In the genomic region with DNA sequence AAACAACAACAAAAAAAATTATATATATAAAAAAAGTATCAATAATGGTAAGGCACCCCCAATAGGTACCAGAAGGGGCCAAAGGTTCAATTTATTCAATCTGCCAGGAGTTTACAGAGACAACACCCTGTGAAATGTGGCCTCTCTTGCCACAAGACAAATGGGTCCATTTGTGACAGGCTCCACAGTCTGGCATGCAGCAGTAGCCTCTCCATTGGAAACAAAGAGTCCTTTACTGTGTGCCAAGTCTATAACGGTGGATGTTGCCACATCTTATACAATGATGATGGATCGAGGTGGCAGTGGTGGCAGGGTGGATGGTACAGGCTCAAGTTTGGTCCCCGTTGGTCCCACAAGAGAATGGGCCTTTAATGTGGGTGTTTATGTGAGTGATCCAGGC, we compare ENCODE assay signal across 22 cellular contexts.
DNase-seq lines count a peak whose midpoint lies in the region; ATAC-seq and TF ChIP-seq lines count a peak whose summit lies in the region.
"Had no signal": no experiment of that assay in that cellular context is flagged by ENCODE, and none has a peak within 500 bp of the region (broad histone marks: within the 10 kb centered on the region; RNA-seq: fewer than 3 reads in every experiment).

No MANE protein-coding gene starts in this region.

- H3K4me3 ChIP-seq in dorsolateral prefrontal cortex (no peak overlapping the region), esophagus muscularis mucosa (no peak overlapping the region)
- H3K4me3 ChIP-seq: coronary artery, prostate gland, thoracic aorta had no signal

- 91% methylated on average over 3 of the region's 3 CpGs for WGBS in esophagus muscularis mucosa

- H3K27ac ChIP-seq in dorsolateral prefrontal cortex (peak overlapping the region in 52 of 59 donors; percentile 13 to 96 (median 74)), esophagus muscularis mucosa (replicated peaks in 1 of 4) (no peak overlapping the region)
- H3K27ac ChIP-seq: coronary artery, prostate gland, thoracic aorta had no signal

- H3K36me3 ChIP-seq in esophagus muscularis mucosa: no peaks in the 10 kb centered on the region
- H3K36me3 ChIP-seq: prostate gland, thoracic aorta had no signal

- no peak overlapping the region for H3K4me3 Mint-ChIP-seq in activated T-cell treated with anti-CD3 and anti-CD28 coated beads, Interleukin-2, amount 50 U/mL, for 72 hours
- H3K4me3 Mint-ChIP-seq: CD14-positive monocyte; natural killer cell; stimulated activated effector memory CD8-positive, alpha-beta T cell treated with anti-CD3 and anti-CD28 coated beads, Interleukin-12 subunit alpha, Interleukin-12 subunit beta, amount 100 ng/mL, for 72 hours had no signal

- no peaks in the 10 kb centered on the region for H3K36me3 Mint-ChIP-seq in activated T-cell treated with anti-CD3 and anti-CD28 coated beads, Interleukin-2, amount 50 U/mL, for 72 hours (ENCODE audit: insufficient read depth in 2 of 2)
- H3K36me3 Mint-ChIP-seq: CD14-positive monocyte; natural killer cell; stimulated activated effector memory CD8-positive, alpha-beta T cell treated with anti-CD3 and anti-CD28 coated beads, Interleukin-12 subunit alpha, Interleukin-12 subunit beta, amount 100 ng/mL, for 72 hours had no signal

- H3K4me1 Mint-ChIP-seq in activated T-cell treated with anti-CD3 and anti-CD28 coated beads, Interleukin-2, amount 50 U/mL, for 72 hours (ENCODE audit: low read depth): no peaks in the 10 kb centered on the region
- H3K4me1 Mint-ChIP-seq: CD14-positive monocyte; natural killer cell; stimulated activated effector memory CD8-positive, alpha-beta T cell treated with anti-CD3 and anti-CD28 coated beads, Interleukin-12 subunit alpha, Interleukin-12 subunit beta, amount 100 ng/mL, for 72 hours had no signal

- intact Hi-C loops in dorsolateral prefrontal cortex (cut with DNase I) (no loop called here), esophagus muscularis mucosa (cut with DNase I) (no loop called here)

- no peak for TF ChIP-seq EP300 in esophagus muscularis mucosa (IDR thresholded peaks at IDR 0.05)

- H3K27me3 ChIP-seq in dorsolateral prefrontal cortex: no peaks in the 10 kb centered on the region
- H3K27me3 ChIP-seq in esophagus muscularis mucosa: no peaks in the 10 kb centered on the region

- H3K9me3 Mint-ChIP-seq in activated T-cell treated with anti-CD3 and anti-CD28 coated beads, Interleukin-2, amount 50 U/mL, for 72 hours: no peaks in the 10 kb centered on the region
- H3K9me3 Mint-ChIP-seq: natural killer cell; stimulated activated effector memory CD8-positive, alpha-beta T cell treated with anti-CD3 and anti-CD28 coated beads, Interleukin-12 subunit alpha, Interleukin-12 subunit beta, amount 100 ng/mL, for 72 hours had no signal

- no peaks in the 10 kb centered on the region for H3K9me3 ChIP-seq in esophagus muscularis mucosa
- H3K9me3 ChIP-seq: prostate gland, thoracic aorta had no signal

- TF ChIP-seq CTCF in dorsolateral prefrontal cortex (IDR thresholded peaks at IDR 0.05 in 54 of 56, conservative IDR thresholded peaks at IDR 0.05 in 2 of 56; ENCODE audit: low read depth in 1 of 56, partially characterized antibody in 56 of 56) (peak in 1 of 56 donors; percentile 22), esophagus muscularis mucosa (IDR thresholded peaks at IDR 0.05) (no peak)

- ATAC-seq in GM19463 (IDR thresholded peaks at IDR 0.05; ENCODE audit: unreplicated experiment) (peak; percentile 12), HG03342 (IDR thresholded peaks at IDR 0.05; ENCODE audit: unreplicated experiment) (peak; percentile 17)
- no peak for ATAC-seq in activated T-cell treated with anti-CD3 and anti-CD28 coated beads, Interleukin-2, amount 50 U/mL, for 72 hours (replicated peaks in 1 of 2)
- ATAC-seq: left colon, natural killer cell had no signal

- DNase-seq in dorsolateral prefrontal cortex (peak in 5 of 10 donors; percentile 37 to 70 (median 46)), pons (ENCODE audit: low spot score) (peak; percentile 97), esophagus muscularis mucosa (ENCODE audit: extremely low spot score) (no peak), HCEC 1CT (no peak), cerebellum (ENCODE audit: low spot score) (no peak)
- DNase-seq in activated T-cell treated with anti-CD3 and anti-CD28 coated beads, Interleukin-2, amount 50 U/mL, for 72 hours: no peak
- DNase-seq: activated effector memory CD4-positive, alpha-beta T cell treated with anti-CD3 and anti-CD28 coated beads, Interleukin-2, amount 50 U/mL, for 16 hours; Karpas-422; left colon; MV-4-11; natural killer cell; NCI-H1694; NCI-H345; NCI-H82; T-helper 9 cell had no signal

- no peak for TF ChIP-seq POLR2A in esophagus muscularis mucosa (IDR thresholded peaks at IDR 0.05; ENCODE audit: low read depth)

- H3K27me3 Mint-ChIP-seq in activated T-cell treated with anti-CD3 and anti-CD28 coated beads, Interleukin-2, amount 50 U/mL, for 72 hours (ENCODE audit: low read depth): no peaks in the 10 kb centered on the region

- H3K27ac Mint-ChIP-seq in activated T-cell treated with anti-CD3 and anti-CD28 coated beads, Interleukin-2, amount 50 U/mL, for 72 hours: no peak overlapping the region
- H3K27ac Mint-ChIP-seq: CD14-positive monocyte; natural killer cell; stimulated activated effector memory CD8-positive, alpha-beta T cell treated with anti-CD3 and anti-CD28 coated beads, Interleukin-12 subunit alpha, Interleukin-12 subunit beta, amount 100 ng/mL, for 72 hours had no signal

- H3K4me1 ChIP-seq in esophagus muscularis mucosa: no peaks in the 10 kb centered on the region
- H3K4me1 ChIP-seq: prostate gland had no signal

Comparison
In these comparisons a context has a peak if more than half of its experiments do, and no peak if none do; other contexts are left out.
1. ATAC-seq: peak in GM19463 (single experiment) and HG03342 (single experiment); none in activated T-cell treated with anti-CD3 and anti-CD28 coated beads, Interleukin-2, amount 50 U/mL, for 72 hours (0 of 2).
2. H3K27ac ChIP-seq: peak in dorsolateral prefrontal cortex (52 of 59); none in esophagus muscularis mucosa (0 of 4).